Comparison of ENCODE assay signal across 8 cellular contexts in the genomic region with DNA sequence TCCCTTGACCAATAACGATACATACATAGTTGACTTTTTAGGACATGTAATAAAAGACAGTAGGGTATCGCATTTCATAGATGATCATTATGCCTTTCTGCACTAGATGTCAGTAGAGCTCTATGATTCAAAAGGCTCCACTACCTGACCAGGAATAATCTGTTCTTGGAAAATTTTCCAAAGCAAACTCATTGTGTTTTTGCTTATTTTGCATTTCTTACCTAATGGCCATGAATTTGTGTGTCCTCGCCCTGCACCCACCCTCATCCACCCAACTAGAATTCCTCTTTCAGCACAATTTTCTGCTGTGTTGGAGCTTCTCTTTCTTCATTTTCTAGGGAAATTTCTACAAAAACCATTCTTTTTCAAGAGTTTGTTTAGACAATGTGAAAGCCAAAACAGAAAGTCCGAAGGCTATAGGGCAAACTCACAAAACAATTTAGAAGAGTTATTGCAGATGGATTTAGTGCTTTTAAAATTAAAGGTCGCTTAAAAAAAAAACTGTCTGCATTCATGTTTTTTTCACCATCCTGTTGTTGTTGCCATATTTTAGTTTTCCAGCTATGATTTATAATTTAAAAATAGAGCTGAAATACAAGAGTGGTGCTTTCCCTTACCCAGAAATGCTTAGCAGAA.
A peak's percentile ranks its signal among the peaks of the same experiment; 100 is the strongest.
DNase-seq lines count a peak whose midpoint lies in the region; ATAC-seq, FAIRE-seq and TF ChIP-seq lines count a peak whose summit lies in the region.

No MANE protein-coding gene starts in this region.

- no peak overlapping the region for H3K27ac ChIP-seq in KMS-11

- H3K4me1 Mint-ChIP-seq in activated T-helper 1 cell treated with anti-CD3 and anti-CD28 coated beads, Interleukin-12 subunit alpha, Interleukin-12 subunit beta, Interleukin-2, Interleukin-4 antibody, amounts not matched to agents 30 ng/mL and 10 ng/mL and 1 ng/mL, durations not matched to agents 14 hours and 24 hours and 36 hours (ENCODE audit: low read depth): no peaks in the 10 kb centered on the region

- H3K9ac ChIP-seq in KMS-11 (no peak overlapping the region), adipocyte (ENCODE audit: low read length) (peak overlapping the region; percentile 69)

- no peak overlapping the region for H3K4me2 ChIP-seq in KMS-11

- DNase-seq in AG08396 (ENCODE audit: low spot score) (peak; percentile 13), adipocyte (ENCODE audit: low read depth) (peak; percentile 77), iPS DF 19.7 (ENCODE audit: low read depth, low spot score) (peak; percentile 3), urothelium cell line (ENCODE audit: low spot score) (peak; percentile 58), NCI-H2196 treated with DMSO at 0.1 percent for 48 hours (lab: John Stamatoyannopoulos, UW; ENCODE audit: unreplicated experiment) (no peak)
- no peak for DNase-seq in activated T-helper 1 cell treated with anti-CD3 and anti-CD28 coated beads, Interleukin-12 subunit alpha, Interleukin-12 subunit beta, Interleukin-2, Interleukin-4 antibody, amounts not matched to agents 30 ng/mL and 10 ng/mL and 1 ng/mL, durations not matched to agents 14 hours and 24 hours and 36 hours (ENCODE audit: low spot score)

- H3K36me3 Mint-ChIP-seq in activated T-helper 1 cell treated with anti-CD3 and anti-CD28 coated beads, Interleukin-12 subunit alpha, Interleukin-12 subunit beta, Interleukin-2, Interleukin-4 antibody, amounts not matched to agents 30 ng/mL and 10 ng/mL and 1 ng/mL, durations not matched to agents 14 hours and 24 hours and 36 hours (ENCODE audit: low read depth): no peaks in the 10 kb centered on the region

- H4K20me1 ChIP-seq in KMS-11 (ENCODE audit: insufficient read depth): no peaks in the 10 kb centered on the region

- H2AFZ ChIP-seq in KMS-11 (ENCODE audit: low read depth): no peak overlapping the region

- peak; percentile 54 for TF ChIP-seq CTCF in KMS-11 (conservative IDR thresholded peaks at IDR 0.05; ENCODE audit: low read depth, low read length)

- H3K27me3 ChIP-seq in KMS-11 (ENCODE audit: insufficient read depth, low read depth) (no peaks in the 10 kb centered on the region), adipocyte (replicated peaks; ENCODE audit: control insufficient read depth, insufficient read depth, low read length) (no peaks in the 10 kb centered on the region)

- intact Hi-C loops in activated T-helper 1 cell treated with anti-CD3 and anti-CD28 coated beads, Interleukin-12 subunit alpha, Interleukin-12 subunit beta, Interleukin-2, Interleukin-4 antibody, amounts not matched to agents 30 ng/mL and 10 ng/mL and 1 ng/mL, durations not matched to agents 14 hours and 24 hours and 36 hours (cut with micrococcal nuclease): no loop called here

- H3K36me3 ChIP-seq in KMS-11 (ENCODE audit: insufficient read depth) (no peaks in the 10 kb centered on the region), adipocyte (ENCODE audit: control insufficient read depth, insufficient read depth, low read length, severe bottlenecking) (no peaks in the 10 kb centered on the region)

- no peaks in the 10 kb centered on the region for H3K9me3 ChIP-seq in adipocyte (ENCODE audit: control insufficient read depth, low read length)

- H3K27ac Mint-ChIP-seq in activated T-helper 1 cell treated with anti-CD3 and anti-CD28 coated beads, Interleukin-12 subunit alpha, Interleukin-12 subunit beta, Interleukin-2, Interleukin-4 antibody, amounts not matched to agents 30 ng/mL and 10 ng/mL and 1 ng/mL, durations not matched to agents 14 hours and 24 hours and 36 hours: no peak overlapping the region

- no peaks in the 10 kb centered on the region for H3K27me3 Mint-ChIP-seq in activated T-helper 1 cell treated with anti-CD3 and anti-CD28 coated beads, Interleukin-12 subunit alpha, Interleukin-12 subunit beta, Interleukin-2, Interleukin-4 antibody, amounts not matched to agents 30 ng/mL and 10 ng/mL and 1 ng/mL, durations not matched to agents 14 hours and 24 hours and 36 hours (ENCODE audit: insufficient read depth)

- no peak for ATAC-seq in GM21381 (IDR thresholded peaks at IDR 0.05; ENCODE audit: unreplicated experiment)

- H3K79me2 ChIP-seq in KMS-11 (ENCODE audit: insufficient read depth, low read depth): no peaks in the 10 kb centered on the region

- FAIRE-seq in urothelium cell line (lab: Jason Lieb, UNC): peak; percentile 44

- no peak overlapping the region for H3K4me3 Mint-ChIP-seq in activated T-helper 1 cell treated with anti-CD3 and anti-CD28 coated beads, Interleukin-12 subunit alpha, Interleukin-12 subunit beta, Interleukin-2, Interleukin-4 antibody, amounts not matched to agents 30 ng/mL and 10 ng/mL and 1 ng/mL, durations not matched to agents 14 hours and 24 hours and 36 hours

- H3K4me1 ChIP-seq in KMS-11 (ENCODE audit: low read depth, poor library complexity, severe bottlenecking) (no peaks in the 10 kb centered on the region), adipocyte (ENCODE audit: control insufficient read depth, insufficient read depth, low read length) (peaks cover 12% of the 10 kb centered on the region)

- H3K9me3 Mint-ChIP-seq in activated T-helper 1 cell treated with anti-CD3 and anti-CD28 coated beads, Interleukin-12 subunit alpha, Interleukin-12 subunit beta, Interleukin-2, Interleukin-4 antibody, amounts not matched to agents 30 ng/mL and 10 ng/mL and 1 ng/mL, durations not matched to agents 14 hours and 24 hours and 36 hours: peaks cover 3% of the 10 kb centered on the region

- no peak overlapping the region for H3K4me3 ChIP-seq in KMS-11 (IDR thresholded peaks at IDR 0.05; ENCODE audit: insufficient read depth, low read depth, low read length)
- peak overlapping the region; percentile 78 for H3K4me3 ChIP-seq in adipocyte (ENCODE audit: low read length)

Comparison
In these comparisons a context has a peak if more than half of its experiments do, and no peak if none do; other contexts are left out.
1. DNase-seq: peak in AG08396 (single experiment), adipocyte (single experiment), iPS DF 19.7 (single experiment) and urothelium cell line (single experiment); none in NCI-H2196 treated with DMSO at 0.1 percent for 48 hours (single experiment) and activated T-helper 1 cell treated with anti-CD3 and anti-CD28 coated beads, Interleukin-12 subunit alpha, Interleukin-12 subunit beta, Interleukin-2, Interleukin-4 antibody, amounts not matched to agents 30 ng/mL and 10 ng/mL and 1 ng/mL, durations not matched to agents 14 hours and 24 hours and 36 hours (single experiment).